In genomic region chr7:5997210-5997808, GRCh38 we compare ENCODE assay signal across 9 cellular contexts. TPM values are rescaled to one million over a fixed set of nuclear protein-coding genes. Genes with fewer than 3 reads are reported as not detected.
DNase-seq lines count a peak whose midpoint lies in the region; ATAC-seq and TF ChIP-seq lines count a peak whose summit lies in the region.
"Had no signal": no experiment of that assay in that cellular context is flagged by ENCODE, and none has a peak within 500 bp of the region (broad histone marks: within the 10 kb centered on the region; RNA-seq: fewer than 3 reads in every experiment).

No MANE protein-coding gene starts in this region.

- H3K27me3 Mint-ChIP-seq in CD8-positive, alpha-beta T cell (ENCODE audit: low read depth): no peaks in the 10 kb centered on the region
- no peaks in the 10 kb centered on the region for H3K27me3 Mint-ChIP-seq in activated CD8-positive, alpha-beta T cell treated with anti-CD3 and anti-CD28 coated beads for 36 hours
- H3K27me3 Mint-ChIP-seq in activated T-helper 1 cell treated with anti-CD3 and anti-CD28 coated beads, Interleukin-12 subunit alpha, Interleukin-12 subunit beta, Interleukin-2, Interleukin-4 antibody, amounts not matched to agents 30 ng/mL and 10 ng/mL and 1 ng/mL, durations not matched to agents 14 hours and 24 hours and 36 hours (ENCODE audit: insufficient read depth): no peaks in the 10 kb centered on the region

- no peaks in the 10 kb centered on the region for H3K9me3 ChIP-seq in CD8-positive, alpha-beta T cell (ENCODE audit: low read length)

- intact Hi-C loops in CD8-positive, alpha-beta T cell (cut with DNase I, micrococcal nuclease): loop anchor here (1.0 kb wide), 4 partner anchors 109 to 438 kb away; no protein-coding TSS in a partner anchor
- intact Hi-C loops in activated CD8-positive, alpha-beta T cell treated with anti-CD3 and anti-CD28 coated beads for 36 hours (cut with micrococcal nuclease): no loop called here
- intact Hi-C loops in activated T-helper 1 cell treated with anti-CD3 and anti-CD28 coated beads, Interleukin-12 subunit alpha, Interleukin-12 subunit beta, Interleukin-2, Interleukin-4 antibody, amounts not matched to agents 30 ng/mL and 10 ng/mL and 1 ng/mL, durations not matched to agents 14 hours and 24 hours and 36 hours (cut with micrococcal nuclease): loop anchor here (1.0 kb wide), 2 partner anchors 109 to 326 kb away; no protein-coding TSS in a partner anchor

- no peak overlapping the region for H3K4me3 Mint-ChIP-seq in CD8-positive, alpha-beta T cell
- no peak overlapping the region for H3K4me3 Mint-ChIP-seq in activated CD8-positive, alpha-beta T cell treated with anti-CD3 and anti-CD28 coated beads for 36 hours
- no peak overlapping the region for H3K4me3 Mint-ChIP-seq in activated T-helper 1 cell treated with anti-CD3 and anti-CD28 coated beads, Interleukin-12 subunit alpha, Interleukin-12 subunit beta, Interleukin-2, Interleukin-4 antibody, amounts not matched to agents 30 ng/mL and 10 ng/mL and 1 ng/mL, durations not matched to agents 14 hours and 24 hours and 36 hours

- no peaks in the 10 kb centered on the region for H3K4me1 Mint-ChIP-seq in CD8-positive, alpha-beta T cell (ENCODE audit: low read depth)
- H3K4me1 Mint-ChIP-seq in activated CD8-positive, alpha-beta T cell treated with anti-CD3 and anti-CD28 coated beads for 36 hours (ENCODE audit: low read depth): no peaks in the 10 kb centered on the region
- no peaks in the 10 kb centered on the region for H3K4me1 Mint-ChIP-seq in activated T-helper 1 cell treated with anti-CD3 and anti-CD28 coated beads, Interleukin-12 subunit alpha, Interleukin-12 subunit beta, Interleukin-2, Interleukin-4 antibody, amounts not matched to agents 30 ng/mL and 10 ng/mL and 1 ng/mL, durations not matched to agents 14 hours and 24 hours and 36 hours (ENCODE audit: low read depth)

- H3K36me3 Mint-ChIP-seq in CD8-positive, alpha-beta T cell: peaks cover 64% of the 10 kb centered on the region
- H3K36me3 Mint-ChIP-seq in activated CD8-positive, alpha-beta T cell treated with anti-CD3 and anti-CD28 coated beads for 36 hours (ENCODE audit: low read depth): peaks cover 28% of the 10 kb centered on the region
- peaks cover 20% of the 10 kb centered on the region for H3K36me3 Mint-ChIP-seq in activated T-helper 1 cell treated with anti-CD3 and anti-CD28 coated beads, Interleukin-12 subunit alpha, Interleukin-12 subunit beta, Interleukin-2, Interleukin-4 antibody, amounts not matched to agents 30 ng/mL and 10 ng/mL and 1 ng/mL, durations not matched to agents 14 hours and 24 hours and 36 hours (ENCODE audit: low read depth)

- CTCF ChIA-PET in CD8-positive, alpha-beta T cell (lab: Charles Lee): interaction anchor here (0.5 to 2.5 kb wide), 29 partner anchors 8 to 433 kb away, joined by 3 to 54 read pairs (median 3); partner anchors contain the start of genes AIMP2 and PMS2
- CTCF ChIA-PET in activated CD8-positive, alpha-beta T cell treated with anti-CD3 and anti-CD28 coated beads for 36 hours (lab: Charles Lee): interaction anchor here (0.9 to 1.5 kb wide), 10 partner anchors 10 to 327 kb away, joined by 3 to 8 read pairs (median 4); no protein-coding TSS in a partner anchor

- no peaks in the 10 kb centered on the region for H3K27me3 ChIP-seq in CD8-positive, alpha-beta T cell (ENCODE audit: insufficient read depth, low read length)

- ATAC-seq in CD8-positive, alpha-beta T cell: peak; percentile 76
- peak; percentile 47 for ATAC-seq in activated CD8-positive, alpha-beta T cell treated with anti-CD3 and anti-CD28 coated beads for 36 hours
- ATAC-seq in HG03108 (IDR thresholded peaks at IDR 0.05; ENCODE audit: unreplicated experiment): no peak

- H3K9me3 Mint-ChIP-seq in CD8-positive, alpha-beta T cell: no peaks in the 10 kb centered on the region
- H3K9me3 Mint-ChIP-seq in activated CD8-positive, alpha-beta T cell treated with anti-CD3 and anti-CD28 coated beads for 36 hours: no peaks in the 10 kb centered on the region
- no peaks in the 10 kb centered on the region for H3K9me3 Mint-ChIP-seq in activated T-helper 1 cell treated with anti-CD3 and anti-CD28 coated beads, Interleukin-12 subunit alpha, Interleukin-12 subunit beta, Interleukin-2, Interleukin-4 antibody, amounts not matched to agents 30 ng/mL and 10 ng/mL and 1 ng/mL, durations not matched to agents 14 hours and 24 hours and 36 hours

- no peaks in the 10 kb centered on the region for H3K4me1 ChIP-seq in CD8-positive, alpha-beta T cell (ENCODE audit: insufficient read depth, low read length)

- H3K27ac ChIP-seq in CD8-positive, alpha-beta T cell (ENCODE audit: low read depth, low read length): no peak overlapping the region
- H3K27ac ChIP-seq: skin epidermis had no signal

- peaks cover 16% of the 10 kb centered on the region for H3K36me3 ChIP-seq in CD8-positive, alpha-beta T cell (ENCODE audit: insufficient read depth, low read length)

- H3K4me3 ChIP-seq in CD8-positive, alpha-beta T cell (ENCODE audit: low read depth, low read length): no peak overlapping the region
- no peak overlapping the region for H3K4me3 ChIP-seq in fibroblast of the aortic adventitia (ENCODE audit: low read depth, low read length)
- H3K4me3 ChIP-seq: skin epidermis had no signal

- peak; percentile 17 to 59 (median 52) for DNase-seq in CD8-positive, alpha-beta T cell
- peak; percentile 47 for DNase-seq in HCEC 1CT
- DNase-seq in NCI-H69 (lab: John Stamatoyannopoulos, UW): peak; percentile 59
- peak; percentile 54 for DNase-seq in activated CD8-positive, alpha-beta T cell treated with anti-CD3 and anti-CD28 coated beads for 36 hours
- peak; percentile 82 for DNase-seq in fibroblast of the aortic adventitia (ENCODE audit: low read depth)
- peak; percentile 43 for DNase-seq in non-pigmented ciliary epithelial cell (ENCODE audit: low read depth)
- no peak for DNase-seq in activated T-helper 1 cell treated with anti-CD3 and anti-CD28 coated beads, Interleukin-12 subunit alpha, Interleukin-12 subunit beta, Interleukin-2, Interleukin-4 antibody, amounts not matched to agents 30 ng/mL and 10 ng/mL and 1 ng/mL, durations not matched to agents 14 hours and 24 hours and 36 hours (ENCODE audit: low spot score)

- peak; percentile 73 for TF ChIP-seq CTCF in CD8-positive, alpha-beta T cell (IDR thresholded peaks at IDR 0.05)
- peak; percentile 63 for TF ChIP-seq CTCF in activated CD8-positive, alpha-beta T cell treated with anti-CD3 and anti-CD28 coated beads for 36 hours (IDR thresholded peaks at IDR 0.05)
- TF ChIP-seq CTCF in fibroblast of the aortic adventitia (IDR thresholded peaks at IDR 0.05; ENCODE audit: insufficient read depth, low read length): peak; percentile 64

- no peak overlapping the region for H3K27ac Mint-ChIP-seq in CD8-positive, alpha-beta T cell
- no peak overlapping the region for H3K27ac Mint-ChIP-seq in activated CD8-positive, alpha-beta T cell treated with anti-CD3 and anti-CD28 coated beads for 36 hours
- no peak overlapping the region for H3K27ac Mint-ChIP-seq in activated T-helper 1 cell treated with anti-CD3 and anti-CD28 coated beads, Interleukin-12 subunit alpha, Interleukin-12 subunit beta, Interleukin-2, Interleukin-4 antibody, amounts not matched to agents 30 ng/mL and 10 ng/mL and 1 ng/mL, durations not matched to agents 14 hours and 24 hours and 36 hours

- POLR2A ChIA-PET in CD8-positive, alpha-beta T cell (lab: Charles Lee): interaction anchor here (0.6 to 1.3 kb wide), 5 partner anchors 9 to 519 kb away, joined by 3 to 5 read pairs (median 4); no protein-coding TSS in a partner anchor
- POLR2A ChIA-PET in activated CD8-positive, alpha-beta T cell treated with anti-CD3 and anti-CD28 coated beads for 36 hours (lab: Charles Lee): interaction anchor here (0.7 to 1.6 kb wide), 2 partner anchors 30 to 141 kb away, joined by 3 to 4 read pairs; no protein-coding TSS in a partner anchor

RNA-seq across cellular contexts. Expression of gene PMS2, which starts 11.5 kb away (rescaled TPM):
- total RNA-seq in CD8-positive, alpha-beta T cell: 10 to 100 TPM in 1 of 2 experiments, 1 to 10 TPM in 1; 8.5 to 10.4 TPM
- 10 to 100 TPM; 20.5 to 22.8 TPM for total RNA-seq in activated CD8-positive, alpha-beta T cell treated with anti-CD3 and anti-CD28 coated beads for 36 hours
- total RNA-seq in fibroblast of the aortic adventitia (ENCODE audit: low replicate concordance): 21.6 and 27.1 TPM in 2 replicates
- 20.3 and 25.8 TPM in 2 replicates for total RNA-seq in activated T-helper 1 cell treated with anti-CD3 and anti-CD28 coated beads, Interleukin-12 subunit alpha, Interleukin-12 subunit beta, Interleukin-2, Interleukin-4 antibody, amounts not matched to agents 30 ng/mL and 10 ng/mL and 1 ng/mL, durations not matched to agents 14 hours and 24 hours and 36 hours

RNA-seq across cellular contexts. Expression of gene AIMP2, which starts 11.8 kb away (rescaled TPM):
- total RNA-seq in CD8-positive, alpha-beta T cell: 1 to 10 TPM; 5.2 to 6.9 TPM
- total RNA-seq in activated CD8-positive, alpha-beta T cell treated with anti-CD3 and anti-CD28 coated beads for 36 hours: 10 to 100 TPM; 50.6 to 54.7 TPM
- total RNA-seq in fibroblast of the aortic adventitia (ENCODE audit: low replicate concordance): 61.9 and 79.7 TPM in 2 replicates
- 92.0 and 101 TPM in 2 replicates for total RNA-seq in activated T-helper 1 cell treated with anti-CD3 and anti-CD28 coated beads, Interleukin-12 subunit alpha, Interleukin-12 subunit beta, Interleukin-2, Interleukin-4 antibody, amounts not matched to agents 30 ng/mL and 10 ng/mL and 1 ng/mL, durations not matched to agents 14 hours and 24 hours and 36 hours

RNA-seq across cellular contexts. Expression of gene RSPH10B, which starts 26.8 kb away (rescaled TPM):
- total RNA-seq in CD8-positive, alpha-beta T cell: under 1 TPM in 1 of 2 experiments, not detected in 1; 0.47 TPM
- under 1 TPM in 1 of 2 experiments, not detected in 1; 0.59 TPM for total RNA-seq in activated CD8-positive, alpha-beta T cell treated with anti-CD3 and anti-CD28 coated beads for 36 hours
- total RNA-seq in fibroblast of the aortic adventitia (ENCODE audit: low replicate concordance): 0.63 TPM in 1 of 2 replicates, not detected in the other
- 0.81 and 1.1 TPM in 2 replicates for total RNA-seq in activated T-helper 1 cell treated with anti-CD3 and anti-CD28 coated beads, Interleukin-12 subunit alpha, Interleukin-12 subunit beta, Interleukin-2, Interleukin-4 antibody, amounts not matched to agents 30 ng/mL and 10 ng/mL and 1 ng/mL, durations not matched to agents 14 hours and 24 hours and 36 hours

RNA-seq across cellular contexts. Expression of gene ANKRD61, which starts 33.9 kb away (rescaled TPM):
- total RNA-seq in CD8-positive, alpha-beta T cell: not detected
- total RNA-seq in activated CD8-positive, alpha-beta T cell treated with anti-CD3 and anti-CD28 coated beads for 36 hours: under 1 TPM in 1 of 2 experiments, not detected in 1; 0.27 TPM
- total RNA-seq in fibroblast of the aortic adventitia (ENCODE audit: low replicate concordance): not detected in 2 replicates
- total RNA-seq in activated T-helper 1 cell treated with anti-CD3 and anti-CD28 coated beads, Interleukin-12 subunit alpha, Interleukin-12 subunit beta, Interleukin-2, Interleukin-4 antibody, amounts not matched to agents 30 ng/mL and 10 ng/mL and 1 ng/mL, durations not matched to agents 14 hours and 24 hours and 36 hours: 0.44 and 0.56 TPM in 2 replicates
